Comparison of ENCODE assay signal across 2 cellular contexts in the genomic region with DNA sequence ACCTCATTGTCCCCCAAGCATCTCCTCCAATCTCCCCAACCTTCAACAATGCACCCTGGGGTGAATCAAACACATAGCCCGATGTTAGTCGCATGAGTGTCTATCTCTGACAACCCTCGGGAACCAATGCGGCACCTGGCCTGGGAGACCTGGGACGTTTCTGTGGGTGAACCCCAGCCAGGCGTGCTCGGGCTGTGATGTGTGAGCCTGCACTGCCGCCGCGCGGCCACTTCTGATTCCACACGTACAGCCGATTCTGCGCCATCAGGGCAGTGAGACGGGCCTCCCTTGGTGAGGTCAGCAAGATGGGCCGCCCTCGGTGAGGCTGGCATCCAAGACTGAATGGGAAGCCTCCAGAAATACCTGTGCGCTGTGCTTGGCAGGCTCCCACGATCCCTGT.
TF ChIP-seq lines count a peak whose summit lies in the region.

No MANE protein-coding gene starts in this region.

TF ChIP-seq in HepG2, 621 proteins besides CTCF, POLR2A, EP300 and RAD21:
- TF ChIP-seq PHF5A (CRISPR knock-in tag; IDR thresholded peaks at IDR 0.05; ENCODE audit: low read depth, unreplicated experiment) (no peak), ZNF598 (CRISPR knock-in tag; IDR thresholded peaks at IDR 0.05; ENCODE audit: borderline replicate concordance) (no peak), FOXJ3 (CRISPR knock-in tag; IDR thresholded peaks at IDR 0.05; ENCODE audit: borderline replicate concordance) (no peak), ZNF788 (CRISPR knock-in tag; IDR thresholded peaks at IDR 0.05; ENCODE audit: borderline replicate concordance) (no peak), ZNF354B (CRISPR knock-in tag; IDR thresholded peaks at IDR 0.05) (no peak), ZFP82 (CRISPR knock-in tag; IDR thresholded peaks at IDR 0.05; ENCODE audit: borderline replicate concordance) (no peak), TBX2 (CRISPR knock-in tag; IDR thresholded peaks at IDR 0.05; ENCODE audit: borderline replicate concordance) (no peak), TRIM24 (CRISPR knock-in tag; IDR thresholded peaks at IDR 0.05) (no peak), ZNF775 (CRISPR knock-in tag; IDR thresholded peaks at IDR 0.05; ENCODE audit: borderline replicate concordance) (no peak)
- TF ChIP-seq, protein P1, sequence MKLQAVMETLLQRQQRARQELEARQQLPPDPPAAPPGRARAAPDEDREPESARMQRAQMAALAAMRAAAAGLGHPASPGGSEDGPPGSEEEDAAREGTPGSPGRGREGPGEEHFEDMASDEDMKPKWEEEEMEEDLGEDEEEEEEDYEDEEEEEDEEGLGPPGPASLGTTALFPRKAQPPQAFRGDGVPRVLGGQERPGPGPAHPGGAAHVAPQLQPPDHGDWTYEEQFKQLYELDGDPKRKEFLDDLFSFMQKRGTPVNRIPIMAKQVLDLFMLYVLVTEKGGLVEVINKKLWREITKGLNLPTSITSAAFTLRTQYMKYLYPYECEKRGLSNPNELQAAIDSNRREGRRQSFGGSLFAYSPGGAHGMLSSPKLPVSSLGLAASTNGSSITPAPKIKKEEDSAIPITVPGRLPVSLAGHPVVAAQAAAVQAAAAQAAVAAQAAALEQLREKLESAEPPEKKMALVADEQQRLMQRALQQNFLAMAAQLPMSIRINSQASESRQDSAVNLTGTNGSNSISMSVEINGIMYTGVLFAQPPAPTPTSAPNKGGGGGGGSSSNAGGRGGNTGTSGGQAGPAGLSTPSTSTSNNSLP (IDR thresholded peaks at IDR 0.05; ENCODE audit: low read depth, low read length), result no peak

TF ChIP-seq in GM23338, 12 proteins besides CTCF, POLR2A, EP300 and RAD21:
- TF ChIP-seq, protein P2, sequence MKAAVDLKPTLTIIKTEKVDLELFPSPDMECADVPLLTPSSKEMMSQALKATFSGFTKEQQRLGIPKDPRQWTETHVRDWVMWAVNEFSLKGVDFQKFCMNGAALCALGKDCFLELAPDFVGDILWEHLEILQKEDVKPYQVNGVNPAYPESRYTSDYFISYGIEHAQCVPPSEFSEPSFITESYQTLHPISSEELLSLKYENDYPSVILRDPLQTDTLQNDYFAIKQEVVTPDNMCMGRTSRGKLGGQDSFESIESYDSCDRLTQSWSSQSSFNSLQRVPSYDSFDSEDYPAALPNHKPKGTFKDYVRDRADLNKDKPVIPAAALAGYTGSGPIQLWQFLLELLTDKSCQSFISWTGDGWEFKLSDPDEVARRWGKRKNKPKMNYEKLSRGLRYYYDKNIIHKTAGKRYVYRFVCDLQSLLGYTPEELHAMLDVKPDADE (IDR thresholded peaks at IDR 0.05), result no peak
- TF ChIP-seq ZNF114 (CRISPR knock-in tag; IDR thresholded peaks at IDR 0.05) (no peak), JUNB (IDR thresholded peaks at IDR 0.05; ENCODE audit: unreplicated experiment) (no peak), EZH2 (IDR thresholded peaks at IDR 0.05; ENCODE audit: low read depth, unreplicated experiment) (no peak), EZH2phosphoT487 (IDR thresholded peaks at IDR 0.05; ENCODE audit: unreplicated experiment) (no peak), CREB1 (CRISPR knock-in tag; IDR thresholded peaks at IDR 0.05; ENCODE audit: low read depth) (no peak), ZNF331 (CRISPR knock-in tag; IDR thresholded peaks at IDR 0.05; ENCODE audit: low read depth) (no peak), STAT1 (IDR thresholded peaks at IDR 0.05; ENCODE audit: unreplicated experiment) (no peak), POLR2AphosphoS5 (IDR thresholded peaks at IDR 0.05; ENCODE audit: low read depth) (no peak), NANOG (IDR thresholded peaks at IDR 0.05; ENCODE audit: borderline replicate concordance) (no peak)
- TF ChIP-seq, protein P3, sequence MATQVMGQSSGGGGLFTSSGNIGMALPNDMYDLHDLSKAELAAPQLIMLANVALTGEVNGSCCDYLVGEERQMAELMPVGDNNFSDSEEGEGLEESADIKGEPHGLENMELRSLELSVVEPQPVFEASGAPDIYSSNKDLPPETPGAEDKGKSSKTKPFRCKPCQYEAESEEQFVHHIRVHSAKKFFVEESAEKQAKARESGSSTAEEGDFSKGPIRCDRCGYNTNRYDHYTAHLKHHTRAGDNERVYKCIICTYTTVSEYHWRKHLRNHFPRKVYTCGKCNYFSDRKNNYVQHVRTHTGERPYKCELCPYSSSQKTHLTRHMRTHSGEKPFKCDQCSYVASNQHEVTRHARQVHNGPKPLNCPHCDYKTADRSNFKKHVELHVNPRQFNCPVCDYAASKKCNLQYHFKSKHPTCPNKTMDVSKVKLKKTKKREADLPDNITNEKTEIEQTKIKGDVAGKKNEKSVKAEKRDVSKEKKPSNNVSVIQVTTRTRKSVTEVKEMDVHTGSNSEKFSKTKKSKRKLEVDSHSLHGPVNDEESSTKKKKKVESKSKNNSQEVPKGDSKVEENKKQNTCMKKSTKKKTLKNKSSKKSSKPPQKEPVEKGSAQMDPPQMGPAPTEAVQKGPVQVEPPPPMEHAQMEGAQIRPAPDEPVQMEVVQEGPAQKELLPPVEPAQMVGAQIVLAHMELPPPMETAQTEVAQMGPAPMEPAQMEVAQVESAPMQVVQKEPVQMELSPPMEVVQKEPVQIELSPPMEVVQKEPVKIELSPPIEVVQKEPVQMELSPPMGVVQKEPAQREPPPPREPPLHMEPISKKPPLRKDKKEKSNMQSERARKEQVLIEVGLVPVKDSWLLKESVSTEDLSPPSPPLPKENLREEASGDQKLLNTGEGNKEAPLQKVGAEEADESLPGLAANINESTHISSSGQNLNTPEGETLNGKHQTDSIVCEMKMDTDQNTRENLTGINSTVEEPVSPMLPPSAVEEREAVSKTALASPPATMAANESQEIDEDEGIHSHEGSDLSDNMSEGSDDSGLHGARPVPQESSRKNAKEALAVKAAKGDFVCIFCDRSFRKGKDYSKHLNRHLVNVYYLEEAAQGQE (IDR thresholded peaks at IDR 0.05; ENCODE audit: unreplicated experiment), result no peak
- TF ChIP-seq, protein P4, sequence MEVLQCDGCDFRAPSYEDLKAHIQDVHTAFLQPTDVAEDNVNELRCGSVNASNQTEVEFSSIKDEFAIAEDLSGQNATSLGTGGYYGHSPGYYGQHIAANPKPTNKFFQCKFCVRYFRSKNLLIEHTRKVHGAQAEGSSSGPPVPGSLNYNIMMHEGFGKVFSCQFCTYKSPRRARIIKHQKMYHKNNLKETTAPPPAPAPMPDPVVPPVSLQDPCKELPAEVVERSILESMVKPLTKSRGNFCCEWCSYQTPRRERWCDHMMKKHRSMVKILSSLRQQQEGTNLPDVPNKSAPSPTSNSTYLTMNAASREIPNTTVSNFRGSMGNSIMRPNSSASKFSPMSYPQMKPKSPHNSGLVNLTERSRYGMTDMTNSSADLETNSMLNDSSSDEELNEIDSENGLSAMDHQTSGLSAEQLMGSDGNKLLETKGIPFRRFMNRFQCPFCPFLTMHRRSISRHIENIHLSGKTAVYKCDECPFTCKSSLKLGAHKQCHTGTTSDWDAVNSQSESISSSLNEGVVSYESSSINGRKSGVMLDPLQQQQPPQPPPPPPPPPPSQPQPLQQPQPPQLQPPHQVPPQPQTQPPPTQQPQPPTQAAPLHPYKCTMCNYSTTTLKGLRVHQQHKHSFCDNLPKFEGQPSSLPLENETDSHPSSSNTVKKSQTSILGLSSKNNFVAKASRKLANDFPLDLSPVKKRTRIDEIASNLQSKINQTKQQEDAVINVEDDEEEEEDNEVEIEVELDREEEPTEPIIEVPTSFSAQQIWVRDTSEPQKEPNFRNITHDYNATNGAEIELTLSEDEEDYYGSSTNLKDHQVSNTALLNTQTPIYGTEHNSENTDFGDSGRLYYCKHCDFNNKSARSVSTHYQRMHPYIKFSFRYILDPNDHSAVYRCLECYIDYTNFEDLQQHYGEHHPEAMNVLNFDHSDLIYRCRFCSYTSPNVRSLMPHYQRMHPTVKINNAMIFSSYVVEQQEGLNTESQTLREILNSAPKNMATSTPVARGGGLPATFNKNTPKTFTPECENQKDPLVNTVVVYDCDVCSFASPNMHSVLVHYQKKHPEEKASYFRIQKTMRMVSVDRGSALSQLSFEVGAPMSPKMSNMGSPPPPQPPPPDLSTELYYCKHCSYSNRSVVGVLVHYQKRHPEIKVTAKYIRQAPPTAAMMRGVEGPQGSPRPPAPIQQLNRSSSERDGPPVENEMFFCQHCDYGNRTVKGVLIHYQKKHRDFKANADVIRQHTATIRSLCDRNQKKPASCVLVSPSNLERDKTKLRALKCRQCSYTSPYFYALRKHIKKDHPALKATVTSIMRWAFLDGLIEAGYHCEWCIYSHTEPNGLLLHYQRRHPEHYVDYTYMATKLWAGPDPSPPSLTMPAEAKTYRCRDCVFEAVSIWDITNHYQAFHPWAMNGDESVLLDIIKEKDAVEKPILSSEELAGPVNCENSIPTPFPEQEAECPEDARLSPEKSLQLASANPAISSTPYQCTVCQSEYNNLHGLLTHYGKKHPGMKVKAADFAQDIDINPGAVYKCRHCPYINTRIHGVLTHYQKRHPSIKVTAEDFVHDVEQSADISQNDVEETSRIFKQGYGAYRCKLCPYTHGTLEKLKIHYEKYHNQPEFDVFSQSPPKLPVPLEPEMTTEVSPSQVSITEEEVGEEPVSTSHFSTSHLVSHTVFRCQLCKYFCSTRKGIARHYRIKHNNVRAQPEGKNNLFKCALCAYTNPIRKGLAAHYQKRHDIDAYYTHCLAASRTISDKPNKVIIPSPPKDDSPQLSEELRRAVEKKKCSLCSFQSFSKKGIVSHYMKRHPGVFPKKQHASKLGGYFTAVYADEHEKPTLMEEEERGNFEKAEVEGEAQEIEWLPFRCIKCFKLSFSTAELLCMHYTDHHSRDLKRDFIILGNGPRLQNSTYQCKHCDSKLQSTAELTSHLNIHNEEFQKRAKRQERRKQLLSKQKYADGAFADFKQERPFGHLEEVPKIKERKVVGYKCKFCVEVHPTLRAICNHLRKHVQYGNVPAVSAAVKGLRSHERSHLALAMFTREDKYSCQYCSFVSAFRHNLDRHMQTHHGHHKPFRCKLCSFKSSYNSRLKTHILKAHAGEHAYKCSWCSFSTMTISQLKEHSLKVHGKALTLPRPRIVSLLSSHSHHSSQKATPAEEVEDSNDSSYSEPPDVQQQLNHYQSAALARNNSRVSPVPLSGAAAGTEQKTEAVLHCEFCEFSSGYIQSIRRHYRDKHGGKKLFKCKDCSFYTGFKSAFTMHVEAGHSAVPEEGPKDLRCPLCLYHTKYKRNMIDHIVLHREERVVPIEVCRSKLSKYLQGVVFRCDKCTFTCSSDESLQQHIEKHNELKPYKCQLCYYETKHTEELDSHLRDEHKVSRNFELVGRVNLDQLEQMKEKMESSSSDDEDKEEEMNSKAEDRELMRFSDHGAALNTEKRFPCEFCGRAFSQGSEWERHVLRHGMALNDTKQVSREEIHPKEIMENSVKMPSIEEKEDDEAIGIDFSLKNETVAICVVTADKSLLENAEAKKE (CRISPR knock-in tag; IDR thresholded peaks at IDR 0.05), result no peak
